Comparison of ENCODE assay signal across 8 cellular contexts in the genomic region with DNA sequence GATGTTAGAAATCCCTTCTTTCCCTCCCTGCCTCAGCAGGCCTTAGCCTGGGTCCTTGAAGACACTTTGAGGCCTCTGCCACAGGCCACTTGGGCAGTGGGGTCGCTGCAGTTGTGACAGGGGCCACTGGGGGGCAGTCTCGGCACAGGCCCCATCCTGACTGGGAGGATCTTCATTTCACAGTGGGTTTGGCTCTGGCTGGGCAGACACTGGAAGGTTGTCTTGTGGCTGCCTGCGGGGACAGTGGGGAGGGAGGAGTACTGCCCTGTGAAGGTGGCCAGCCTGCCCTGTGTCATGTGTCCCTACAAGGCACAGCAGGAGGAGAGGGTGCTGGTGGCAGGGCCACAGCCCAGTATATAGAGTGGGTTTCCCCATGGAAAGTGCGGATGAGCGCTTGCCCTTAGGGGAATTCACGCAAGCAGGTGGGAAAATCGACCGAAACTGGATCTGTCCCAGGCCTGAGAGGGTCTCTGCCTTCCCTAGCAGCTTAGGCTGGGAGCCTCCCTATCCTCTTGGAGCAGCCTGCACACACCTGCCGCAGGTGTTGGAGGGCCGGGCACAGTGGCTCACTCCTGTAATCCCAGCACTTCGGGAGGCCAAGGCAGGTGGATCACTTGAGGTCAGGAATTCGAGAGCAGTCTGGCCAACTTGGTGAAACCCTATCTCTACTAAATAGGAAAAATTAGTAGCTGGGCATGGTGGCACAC.
A peak's percentile ranks its signal among the peaks of the same experiment; 100 is the strongest.
DNase-seq lines count a peak whose midpoint lies in the region; ATAC-seq and FAIRE-seq lines count a peak whose summit lies in the region.

No MANE protein-coding gene starts in this region.

- FAIRE-seq in urothelium cell line (lab: Jason Lieb, UNC) = peak; percentile 70

- intact Hi-C loops in posterior cingulate gyrus (cut with DNase I) = loop anchor here (1.0 to 10.0 kb wide), 2 partner anchors 58 to 135 kb away; partner anchors contain the start of genes COX4I1 and EMC8

- DNase-seq in C1 segment of cervical spinal cord (lab: John Stamatoyannopoulos, UW) (peak in 10 of 14 donors; percentile 20 to 72 (median 44)), HCEC 1CT (peak; percentile 31), RKO (ENCODE audit: low spot score) (peak; percentile 40), foreskin melanocyte (peak; percentile 46), posterior cingulate gyrus (peak in 9 of 10 donors; percentile 45 to 96 (median 79)), urothelium cell line (ENCODE audit: low spot score) (peak; percentile 81)
- DNase-seq in activated effector memory CD4-positive, alpha-beta T cell treated with Interleukin-2 at 50 U/mL for 16 hours = peak; percentile 44

- ATAC-seq in GM19351 (IDR thresholded peaks at IDR 0.05; ENCODE audit: unreplicated experiment) = no peak

Comparison
In these comparisons a context has a peak if more than half of its experiments do, and no peak if none do; other contexts are left out.
1. DNase-seq: peak in every context shown above with its lines; median percentile 81 in urothelium cell line; 79 in posterior cingulate gyrus; 46 in foreskin melanocyte; 44 in C1 segment of cervical spinal cord; 44 in activated effector memory CD4-positive, alpha-beta T cell treated with Interleukin-2 at 50 U/mL for 16 hours; 40 in RKO; 31 in HCEC 1CT.